Comparison of ENCODE assay signal across 7 cellular contexts in the genomic region with DNA sequence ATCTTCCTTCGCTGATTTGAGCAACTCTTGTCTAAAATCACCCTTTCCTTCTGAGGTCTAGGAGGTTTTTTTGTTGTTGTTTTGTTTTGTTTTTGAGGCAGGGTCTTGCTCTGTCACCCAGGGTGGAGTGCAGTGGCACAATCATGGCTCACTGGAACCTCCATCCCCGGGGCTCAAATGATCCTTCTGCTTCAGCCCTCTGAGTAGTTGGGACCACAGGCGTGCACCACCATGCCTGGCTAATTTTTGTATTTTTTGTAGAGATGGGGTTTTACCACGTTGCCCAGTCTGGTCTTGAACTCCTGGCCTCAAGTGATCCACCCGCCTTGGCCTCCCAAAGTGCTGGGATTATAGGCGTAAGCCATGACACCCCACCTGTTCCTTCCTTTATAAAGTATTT. TPM values are rescaled to one million over a fixed set of nuclear protein-coding genes. Genes with fewer than 3 reads are reported as not detected.
DNase-seq lines count a peak whose midpoint lies in the region; ATAC-seq and TF ChIP-seq lines count a peak whose summit lies in the region.
"Not testable (repeated sequence)": the region's sequence is repeated elsewhere in the genome, so short reads cannot be mapped to it uniquely, and the experiment has no call there.

No MANE protein-coding gene starts in this region.

- not testable (repeated sequence) for H3K27me3 Mint-ChIP-seq in T-helper 1 cell treated with Interleukin-12 subunit alpha and Interleukin-12 subunit beta and Interleukin-4 antibody, amounts not matched to agents 30 μg/mL and 1 μg/mL, for 36 hours (ENCODE audit: low read depth); activated T-helper 1 cell treated with anti-CD3 and anti-CD28 coated beads, Interleukin-12 subunit alpha, Interleukin-12 subunit beta, Interleukin-2, Interleukin-4 antibody, amounts not matched to agents 30 ng/mL and 10 ng/mL and 1 ng/mL, durations not matched to agents 14 hours and 24 hours and 36 hours (ENCODE audit: insufficient read depth); central memory CD8-positive, alpha-beta T cell

- intact Hi-C loops in activated T-helper 1 cell treated with anti-CD3 and anti-CD28 coated beads, Interleukin-12 subunit alpha, Interleukin-12 subunit beta, Interleukin-2, Interleukin-4 antibody, amounts not matched to agents 30 ng/mL and 10 ng/mL and 1 ng/mL, durations not matched to agents 14 hours and 24 hours and 36 hours (cut with micrococcal nuclease) = loop anchor here (1.0 to 10.0 kb wide), 3 partner anchors 10 to 1081 kb away; a partner anchor contains a TSS
- intact Hi-C loops in spleen (cut with DNase I; ENCODE audit: low total_unique reads) = not testable (repeated sequence)

- H3K36me3 ChIP-seq in spleen = peaks cover 0 to 36% (median 20%) of the 10 kb centered on the region in 6 donors

- H3K36me3 Mint-ChIP-seq in T-helper 1 cell treated with Interleukin-12 subunit alpha and Interleukin-12 subunit beta and Interleukin-4 antibody, amounts not matched to agents 30 μg/mL and 1 μg/mL, for 36 hours (ENCODE audit: low read depth) = peaks cover 34% of the 10 kb centered on the region
- H3K36me3 Mint-ChIP-seq in activated T-helper 1 cell treated with anti-CD3 and anti-CD28 coated beads, Interleukin-12 subunit alpha, Interleukin-12 subunit beta, Interleukin-2, Interleukin-4 antibody, amounts not matched to agents 30 ng/mL and 10 ng/mL and 1 ng/mL, durations not matched to agents 14 hours and 24 hours and 36 hours (ENCODE audit: low read depth) = peaks cover 27% of the 10 kb centered on the region
- H3K36me3 Mint-ChIP-seq in central memory CD8-positive, alpha-beta T cell (ENCODE audit: insufficient read depth) = peaks cover 23% of the 10 kb centered on the region

- H3K4me1 Mint-ChIP-seq in T-helper 1 cell treated with Interleukin-12 subunit alpha and Interleukin-12 subunit beta and Interleukin-4 antibody, amounts not matched to agents 30 μg/mL and 1 μg/mL, for 36 hours (ENCODE audit: low read depth) = peaks cover 57% of the 10 kb centered on the region
- peaks cover 70% of the 10 kb centered on the region for H3K4me1 Mint-ChIP-seq in activated T-helper 1 cell treated with anti-CD3 and anti-CD28 coated beads, Interleukin-12 subunit alpha, Interleukin-12 subunit beta, Interleukin-2, Interleukin-4 antibody, amounts not matched to agents 30 ng/mL and 10 ng/mL and 1 ng/mL, durations not matched to agents 14 hours and 24 hours and 36 hours (ENCODE audit: low read depth)
- H3K4me1 Mint-ChIP-seq in central memory CD8-positive, alpha-beta T cell = peaks cover 33% of the 10 kb centered on the region

- DNase-seq in GM12865 (ENCODE audit: low read depth); activated T-helper 1 cell treated with anti-CD3 and anti-CD28 coated beads, Interleukin-12 subunit alpha, Interleukin-12 subunit beta, Interleukin-2, Interleukin-4 antibody, amounts not matched to agents 30 ng/mL and 10 ng/mL and 1 ng/mL, durations not matched to agents 14 hours and 24 hours and 36 hours (ENCODE audit: low spot score); central memory CD8-positive, alpha-beta T cell (ENCODE audit: low spot score in 2 of 2); fibroblast of villous mesenchyme (ENCODE audit: low read depth); spleen: not testable (repeated sequence)

- H3K4me3 ChIP-seq in GM12865 (ENCODE audit: low read depth, low read length) (peak overlapping the region; percentile 75), fibroblast of villous mesenchyme (ENCODE audit: low read depth, low read length) (peak overlapping the region; percentile 47), mononuclear cell (ENCODE audit: low read length) (peak overlapping the region; percentile 56), spleen (peak overlapping the region; percentile 43 to 65 (median 53))

- not testable (repeated sequence) for TF ChIP-seq POLR2A in spleen (IDR thresholded peaks at IDR 0.05)

- 13 to 31% (median 24%) methylated on average over 6 of the region's 6 CpGs for WGBS in spleen, 5 donors

- not testable (repeated sequence) for H3K9me3 ChIP-seq in mononuclear cell (ENCODE audit: low read depth, low read length); spleen

- H3K9me3 Mint-ChIP-seq in T-helper 1 cell treated with Interleukin-12 subunit alpha and Interleukin-12 subunit beta and Interleukin-4 antibody, amounts not matched to agents 30 μg/mL and 1 μg/mL, for 36 hours; activated T-helper 1 cell treated with anti-CD3 and anti-CD28 coated beads, Interleukin-12 subunit alpha, Interleukin-12 subunit beta, Interleukin-2, Interleukin-4 antibody, amounts not matched to agents 30 ng/mL and 10 ng/mL and 1 ng/mL, durations not matched to agents 14 hours and 24 hours and 36 hours; central memory CD8-positive, alpha-beta T cell: not testable (repeated sequence)

- H3K4me1 ChIP-seq in mononuclear cell (ENCODE audit: insufficient read depth, low read length) (peaks cover 52% of the 10 kb centered on the region), spleen (peaks cover 5 to 85% (median 60%) of the 10 kb centered on the region in 6 donors)

- H3K27me3 ChIP-seq in mononuclear cell (ENCODE audit: insufficient read depth, low read length); spleen (replicated peaks in 1 of 7): not testable (repeated sequence)

- peak overlapping the region in 7 of 8 donors; percentile 72 to 86 (median 85) for H3K27ac ChIP-seq in spleen

- H3K27ac Mint-ChIP-seq in T-helper 1 cell treated with Interleukin-12 subunit alpha and Interleukin-12 subunit beta and Interleukin-4 antibody, amounts not matched to agents 30 μg/mL and 1 μg/mL, for 36 hours = peak overlapping the region; percentile 91
- H3K27ac Mint-ChIP-seq in activated T-helper 1 cell treated with anti-CD3 and anti-CD28 coated beads, Interleukin-12 subunit alpha, Interleukin-12 subunit beta, Interleukin-2, Interleukin-4 antibody, amounts not matched to agents 30 ng/mL and 10 ng/mL and 1 ng/mL, durations not matched to agents 14 hours and 24 hours and 36 hours = peak overlapping the region; percentile 86
- H3K27ac Mint-ChIP-seq in central memory CD8-positive, alpha-beta T cell (ENCODE audit: low read depth) = peak overlapping the region; percentile 81

- TF ChIP-seq CTCF in GM12865 (IDR thresholded peaks at IDR 0.05; ENCODE audit: insufficient read depth, low read depth, low read length, missing control alignments); fibroblast of villous mesenchyme (IDR thresholded peaks at IDR 0.05; ENCODE audit: insufficient read depth, low read depth, low read length); spleen (IDR thresholded peaks at IDR 0.05 in 8 of 11, conservative IDR thresholded peaks at IDR 0.05 in 3 of 11): not testable (repeated sequence)

- peak overlapping the region; percentile 98 for H3K4me3 Mint-ChIP-seq in T-helper 1 cell treated with Interleukin-12 subunit alpha and Interleukin-12 subunit beta and Interleukin-4 antibody, amounts not matched to agents 30 μg/mL and 1 μg/mL, for 36 hours
- H3K4me3 Mint-ChIP-seq in activated T-helper 1 cell treated with anti-CD3 and anti-CD28 coated beads, Interleukin-12 subunit alpha, Interleukin-12 subunit beta, Interleukin-2, Interleukin-4 antibody, amounts not matched to agents 30 ng/mL and 10 ng/mL and 1 ng/mL, durations not matched to agents 14 hours and 24 hours and 36 hours = peak overlapping the region; percentile 96
- H3K4me3 Mint-ChIP-seq in central memory CD8-positive, alpha-beta T cell = peak overlapping the region; percentile 89

- ATAC-seq in central memory CD8-positive, alpha-beta T cell (replicated peaks; ENCODE audit: extremely low read depth, poor library complexity, severe bottlenecking) = not testable (repeated sequence)

RNA-seq across cellular contexts. Expression of a gene that starts 1.3 kb away (rescaled TPM):
- total RNA-seq in activated T-helper 1 cell treated with anti-CD3 and anti-CD28 coated beads, Interleukin-12 subunit alpha, Interleukin-12 subunit beta, Interleukin-2, Interleukin-4 antibody, amounts not matched to agents 30 ng/mL and 10 ng/mL and 1 ng/mL, durations not matched to agents 14 hours and 24 hours and 36 hours = 13.5 and 15.7 TPM in 2 replicates
- total RNA-seq in fibroblast of villous mesenchyme (5.2 and 5.6 TPM in 2 replicates), mononuclear cell (29.7 TPM), spleen (10 to 100 TPM; 42.5 to 75.6 (median 55.3) TPM)
- polyA plus RNA-seq in spleen = 10 to 100 TPM in 2 of 3 donors, 1 to 10 TPM in 1; 5.6 to 13.3 (median 10.2) TPM
